ENCODE assay signal across 15 cellular contexts in genomic region chr11:26946209-26946828, GRCh38. TPM values are rescaled to one million over a fixed set of nuclear protein-coding genes. Genes with fewer than 3 reads are reported as not detected.
A peak's percentile ranks its signal among the peaks of the same experiment; 100 is the strongest.
DNase-seq lines count a peak whose midpoint lies in the region; ATAC-seq and TF ChIP-seq lines count a peak whose summit lies in the region.
"Had no signal": no experiment of that assay in that cellular context is flagged by ENCODE, and none has a peak within 500 bp of the region (broad histone marks: within the 10 kb centered on the region; RNA-seq: fewer than 3 reads in every experiment).

No MANE protein-coding gene starts in this region.

- H3K9me3 ChIP-seq in RWPE2 (ENCODE audit: severe bottlenecking), result no peaks in the 10 kb centered on the region
- H3K9me3 ChIP-seq in body of pancreas, result no peaks in the 10 kb centered on the region
- H3K9me3 ChIP-seq: colonic mucosa had no signal

- H3K27me3 Mint-ChIP-seq in osteocyte (ENCODE audit: unreplicated experiment), result no peaks in the 10 kb centered on the region
- H3K27me3 Mint-ChIP-seq: natural killer cell treated with Interleukin-12 subunit alpha and Interleukin-12 subunit beta and Interleukin-15 and Interleukin-18, amount 100 ng/mL, for 72 hours had no signal

- DNase-seq in EL (peak; percentile 73), RWPE2 (ENCODE audit: low spot score) (no peak), epithelial cell of proximal tubule (ENCODE audit: low read depth) (peak; percentile 66), osteocyte (ENCODE audit: extremely low spot score, unreplicated experiment) (no peak), NCI-H2171 (lab: John Stamatoyannopoulos, UW) (no peak), KG1 (lab: John Stamatoyannopoulos, UW) (no peak), body of pancreas (no peak), AG08396 (ENCODE audit: low spot score) (no peak)
- DNase-seq: Calu3, colonic mucosa, NCI-H1048, NCI-H2171 treated with DMSO at 0.1 percent for 48 hours had no signal

- H3K27ac ChIP-seq in RWPE2 (ENCODE audit: poor library complexity, severe bottlenecking) (peak overlapping the region; percentile 87), body of pancreas (no peak overlapping the region)
- H3K27ac ChIP-seq: colonic mucosa had no signal

- no peak for TF ChIP-seq CTCF in RWPE2 (IDR thresholded peaks at IDR 0.05; ENCODE audit: poor library complexity, severe bottlenecking)
- no peak for TF ChIP-seq CTCF in epithelial cell of proximal tubule (conservative IDR thresholded peaks at IDR 0.05; ENCODE audit: low read depth, low read length)
- TF ChIP-seq CTCF in osteocyte (IDR thresholded peaks at IDR 0.05), result no peak
- TF ChIP-seq CTCF in body of pancreas (IDR thresholded peaks at IDR 0.05), result no peak

- peaks cover 73% of the 10 kb centered on the region for H3K4me1 Mint-ChIP-seq in osteocyte (ENCODE audit: unreplicated experiment)

- H3K9me3 Mint-ChIP-seq in osteocyte (ENCODE audit: unreplicated experiment), result peaks cover 22% of the 10 kb centered on the region

- no peak overlapping the region for H3K4me3 Mint-ChIP-seq in osteocyte (ENCODE audit: unreplicated experiment)
- H3K4me3 Mint-ChIP-seq: natural killer cell treated with Interleukin-12 subunit alpha and Interleukin-12 subunit beta and Interleukin-15 and Interleukin-18, amount 100 ng/mL, for 72 hours had no signal

- intact Hi-C loops in body of pancreas (cut with DNase I), result no loop called here

- peaks cover 30% of the 10 kb centered on the region for H3K4me1 ChIP-seq in RWPE2 (ENCODE audit: insufficient read depth, poor library complexity, severe bottlenecking)
- H3K4me1 ChIP-seq in body of pancreas, result no peaks in the 10 kb centered on the region
- H3K4me1 ChIP-seq: colonic mucosa had no signal

- H3K27me3 ChIP-seq in RWPE2 (ENCODE audit: insufficient read depth, poor library complexity, severe bottlenecking) (no peaks in the 10 kb centered on the region), body of pancreas (no peaks in the 10 kb centered on the region)
- H3K27me3 ChIP-seq: colonic mucosa had no signal

- no peak for TF ChIP-seq POLR2A in body of pancreas (IDR thresholded peaks at IDR 0.05)

- WGBS in body of pancreas, 2 donors, result 66% methylated on average over 2 of the region's 2 CpGs

- ATAC-seq in RWPE2 (ENCODE audit: low read depth) (peak; percentile 16; the same call in 1 of the 3 replicates), body of pancreas (no peak)
- ATAC-seq: natural killer cell treated with Interleukin-12 subunit alpha and Interleukin-12 subunit beta and Interleukin-15 and Interleukin-18, amount 100 ng/mL, for 72 hours had no signal

- peak overlapping the region; percentile 94 for H3K27ac Mint-ChIP-seq in osteocyte (ENCODE audit: unreplicated experiment)
- H3K27ac Mint-ChIP-seq: natural killer cell treated with Interleukin-12 subunit alpha and Interleukin-12 subunit beta and Interleukin-15 and Interleukin-18, amount 100 ng/mL, for 72 hours had no signal

- H3K36me3 Mint-ChIP-seq in osteocyte (ENCODE audit: unreplicated experiment), result peaks cover 3% of the 10 kb centered on the region

- H3K4me3 ChIP-seq in RWPE2 (ENCODE audit: severe bottlenecking) (no peak overlapping the region), epithelial cell of proximal tubule (ENCODE audit: low read depth, low read length) (no peak overlapping the region), body of pancreas (no peak overlapping the region)
- H3K4me3 ChIP-seq: colonic mucosa, lung had no signal

- H3K36me3 ChIP-seq in RWPE2 (ENCODE audit: low read depth) (no peaks in the 10 kb centered on the region), body of pancreas (replicated peaks in 1 of 2; ENCODE audit: insufficient read depth in 1 of 2, low read depth in 2 of 2) (no peaks in the 10 kb centered on the region)
- H3K36me3 ChIP-seq: colonic mucosa had no signal

RNA-seq across cellular contexts. Expression of gene FIBIN, which starts 47.6 kb away (rescaled TPM):
- total RNA-seq in epithelial cell of proximal tubule (not detected in 2 replicates), osteocyte (45.4 and 47.9 TPM in 2 replicates), body of pancreas (10 to 100 TPM in 1 of 2 donors, 1 to 10 TPM in 1; 9.6 to 10.5 TPM)
- total RNA-seq: Calu3; natural killer cell treated with Interleukin-12 subunit alpha and Interleukin-12 subunit beta and Interleukin-15 and Interleukin-18, amount 100 ng/mL, for 72 hours; pulmonary artery endothelial cell had no signal

Comparison
In these comparisons a context has a peak if more than half of its experiments do, and no peak if none do; other contexts are left out.
1. DNase-seq: peak in EL (single experiment) and epithelial cell of proximal tubule (single experiment); none in RWPE2 (single experiment), osteocyte (single experiment), NCI-H2171 (single experiment), KG1 (single experiment), body of pancreas (0 of 4) and AG08396 (single experiment).
2. RNA of gene FIBIN, which starts 47.6 kb away (total RNA-seq): 45.4 to 47.9 TPM in osteocyte and 9.6 to 10.5 TPM in body of pancreas; not detected in epithelial cell of proximal tubule; every median in the first group is over 10 times any median in the second.